Comparison of ENCODE assay signal across 1 cellular context in genomic region chr2:64823794-64824193, GRCh38.
TF ChIP-seq lines count a peak whose summit lies in the region.

No MANE protein-coding gene starts in this region.

TF ChIP-seq in GM23338, 12 proteins besides CTCF, POLR2A, EP300 and RAD21:
- TF ChIP-seq ZNF462 (CRISPR knock-in tag; IDR thresholded peaks at IDR 0.05) (peak; percentile 33; the same call in 1 of the 2 replicates), STAT1 (IDR thresholded peaks at IDR 0.05; ENCODE audit: unreplicated experiment) (no peak), EZH2 (IDR thresholded peaks at IDR 0.05; ENCODE audit: low read depth, unreplicated experiment) (no peak)
TF ChIP-seq in GM23338: peak in this region for 1.
